ENCODE assay signal across 9 cellular contexts in the genomic region with DNA sequence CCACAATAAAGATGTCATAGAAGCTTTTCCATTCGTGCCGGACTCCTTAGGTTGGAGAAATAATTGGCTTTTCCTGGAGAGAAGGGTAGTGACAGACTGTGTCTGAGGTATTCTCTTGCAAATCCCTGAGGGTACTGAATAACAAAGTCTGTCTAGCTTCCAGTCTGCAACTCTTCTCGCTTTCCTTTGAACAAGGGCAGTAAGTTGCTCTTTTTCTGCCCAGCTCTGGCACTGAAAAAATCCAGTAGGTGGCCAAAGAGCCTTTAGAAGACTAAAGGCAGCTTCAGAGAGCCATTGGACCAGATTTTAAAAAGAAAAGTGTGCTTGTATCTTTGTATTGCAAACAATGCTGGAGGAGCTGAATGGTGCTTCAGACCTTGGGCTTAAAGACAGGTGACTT. TPM values are rescaled to one million over a fixed set of nuclear protein-coding genes. Genes with fewer than 3 reads are reported as not detected.
DNase-seq lines count a peak whose midpoint lies in the region; ATAC-seq and TF ChIP-seq lines count a peak whose summit lies in the region.
"Had no signal": no experiment of that assay in that cellular context is flagged by ENCODE, and none has a peak within 500 bp of the region (broad histone marks: within the 10 kb centered on the region; RNA-seq: fewer than 3 reads in every experiment).

No MANE protein-coding gene starts in this region.

- intact Hi-C loops in left lung (cut with DNase I): no loop called here
- intact Hi-C loops in uterus (cut with DNase I; ENCODE audit: low total_unique reads): no loop called here

- H3K27me3 ChIP-seq in left lung (no peaks in the 10 kb centered on the region), uterus (no peaks in the 10 kb centered on the region)

- no peaks in the 10 kb centered on the region for H3K9me3 Mint-ChIP-seq in activated naive CD8-positive, alpha-beta T cell treated with anti-CD3 and anti-CD28 coated beads for 36 hours

- no peaks in the 10 kb centered on the region for H3K36me3 Mint-ChIP-seq in activated naive CD8-positive, alpha-beta T cell treated with anti-CD3 and anti-CD28 coated beads for 36 hours

- DNase-seq in Daoy (ENCODE audit: low read depth) (peak; percentile 20), left lung (no peak), uterus (no peak), NCI-H524 treated with DMSO at 0.1 percent for 48 hours (lab: John Stamatoyannopoulos, UW) (no peak), UCSD-AML1 (lab: John Stamatoyannopoulos, UW; ENCODE audit: unreplicated experiment) (no peak)
- no peak for DNase-seq in activated naive CD8-positive, alpha-beta T cell treated with anti-CD3 and anti-CD28 coated beads for 36 hours

- peak overlapping the region; percentile 7 to 30 for H3K4me3 ChIP-seq in left lung
- H3K4me3 ChIP-seq in uterus: peak overlapping the region; percentile 15 to 31

- H3K4me1 Mint-ChIP-seq in activated naive CD8-positive, alpha-beta T cell treated with anti-CD3 and anti-CD28 coated beads for 36 hours: peaks cover 29% of the 10 kb centered on the region

- H3K9me3 ChIP-seq in left lung (no peaks in the 10 kb centered on the region), uterus (no peaks in the 10 kb centered on the region)

- peak overlapping the region; percentile 69 for H3K4me3 Mint-ChIP-seq in activated naive CD8-positive, alpha-beta T cell treated with anti-CD3 and anti-CD28 coated beads for 36 hours

- ATAC-seq in HG03095 (IDR thresholded peaks at IDR 0.05; ENCODE audit: unreplicated experiment) (peak; percentile 5), left lung (peak; percentile 71), HG03139 (IDR thresholded peaks at IDR 0.05; ENCODE audit: unreplicated experiment) (no peak)
- ATAC-seq: Panc1 had no signal

- no peaks in the 10 kb centered on the region for H3K27me3 Mint-ChIP-seq in activated naive CD8-positive, alpha-beta T cell treated with anti-CD3 and anti-CD28 coated beads for 36 hours

- no peaks in the 10 kb centered on the region for H3K36me3 ChIP-seq in left lung
- H3K36me3 ChIP-seq in uterus: no peaks in the 10 kb centered on the region

- H3K4me1 ChIP-seq in left lung (peaks cover 0 to 17% of the 10 kb centered on the region in 2 donors), uterus (no peaks in the 10 kb centered on the region)

- TF ChIP-seq CTCF in left lung (IDR thresholded peaks at IDR 0.05) (no peak), uterus (IDR thresholded peaks at IDR 0.05) (peak in 2 of 4 experiments; percentile 19 to 24)

- H3K27ac Mint-ChIP-seq in activated naive CD8-positive, alpha-beta T cell treated with anti-CD3 and anti-CD28 coated beads for 36 hours: peak overlapping the region; percentile 86

- H3K27ac ChIP-seq in left lung: peak overlapping the region; percentile 9 to 73
- H3K27ac ChIP-seq in uterus: peak overlapping the region; percentile 42 to 52

- TF ChIP-seq POLR2A in uterus (IDR thresholded peaks at IDR 0.05): no peak

RNA-seq across cellular contexts. Expression of gene RREB1, which starts 20.7 kb away (rescaled TPM):
- 7.0 and 7.9 TPM in 2 replicates for total RNA-seq in Daoy (2014; rRNA removed; shearing (Covaris generic))
- total RNA-seq in activated naive CD8-positive, alpha-beta T cell treated with anti-CD3 and anti-CD28 coated beads for 36 hours: 10 to 100 TPM; 17.4 to 18.5 TPM
- total RNA-seq in left lung (10 to 100 TPM; 49.3 to 54.0 TPM), uterus (10 to 100 TPM; 15.1 to 65.9 (median 22.7) TPM)
